ENCODE assay signal across 14 cellular contexts in the genomic region with DNA sequence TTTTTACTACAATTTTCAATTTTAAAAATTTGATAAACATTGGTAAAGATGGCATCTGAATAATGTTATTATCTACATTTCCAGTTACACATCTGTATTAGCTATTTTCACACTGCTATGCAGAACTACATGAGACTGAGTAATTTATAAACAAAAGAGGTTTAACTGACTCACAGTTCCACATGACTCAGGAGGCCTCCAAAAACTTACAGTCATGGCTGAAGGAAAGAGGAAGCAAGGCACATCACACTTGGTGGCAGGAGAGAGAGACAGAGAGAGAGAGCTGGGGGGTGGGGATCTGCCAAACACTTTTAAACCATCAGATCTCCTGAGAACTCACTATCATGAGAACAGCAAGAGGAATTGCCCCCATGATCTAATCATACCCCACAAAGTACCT.
DNase-seq lines count a peak whose midpoint lies in the region; ATAC-seq and TF ChIP-seq lines count a peak whose summit lies in the region.
"Had no signal": no experiment of that assay in that cellular context is flagged by ENCODE, and none has a peak within 500 bp of the region (broad histone marks: within the 10 kb centered on the region; RNA-seq: fewer than 3 reads in every experiment).

No MANE protein-coding gene starts in this region.

- CTCF ChIA-PET in IMR-90 (lab: Yijun Ruan, JAX) = no interaction called here

- no peak overlapping the region for H2AK9ac ChIP-seq in IMR-90 (replicated peaks; ENCODE audit: low read depth, low read length, poor library complexity)

- dilution Hi-C loops in IMR-90 (cut with HindIII; ENCODE audit: low sequenced_read_pairs, unreplicated experiment) = no loop called here

- H3K18ac ChIP-seq in IMR-90 (ENCODE audit: low read depth, low read length) = peak overlapping the region; percentile 98

- no peak for TF ChIP-seq POLR2A in IMR-90 (IDR thresholded peaks at IDR 0.05; ENCODE audit: low read depth, low read length)

- peak; percentile 18 for DNase-seq in AG08396 (ENCODE audit: low spot score)
- DNase-seq in IMR-90 = peak; percentile 91
- peak; percentile 66 for DNase-seq in adipocyte (ENCODE audit: low read depth)
- peak; percentile 14 for DNase-seq in hepatocyte (ENCODE audit: low spot score)
- DNase-seq in midbrain (lab: John Stamatoyannopoulos, UW) = no peak
- DNase-seq: activated naive CD4-positive, alpha-beta T cell treated with anti-CD3 and anti-CD28 coated beads, Interleukin-2, amount 50 U/mL, for 16 hours; CD8-positive, alpha-beta memory T cell; naive B cell; NCI-H510A; stimulated activated CD4-positive, alpha-beta T cell treated with anti-CD3 and anti-CD28 coated beads, Interleukin-2, amount 100 ng/mL, for 24 hours had no signal

- H3K4me1 ChIP-seq in IMR-90 (ENCODE audit: control insufficient read depth, insufficient read depth, low read length) (peaks cover 8% of the 10 kb centered on the region), adipocyte (ENCODE audit: control insufficient read depth, insufficient read depth, low read length) (peaks cover 6% of the 10 kb centered on the region), hepatocyte (ENCODE audit: insufficient read depth) (no peaks in the 10 kb centered on the region)

- H3K4ac ChIP-seq in IMR-90 (ENCODE audit: low read depth, low read length) = peak overlapping the region; percentile 78

- peak overlapping the region; percentile 98 for H2BK20ac ChIP-seq in IMR-90 (ENCODE audit: low read depth, low read length)

- peak overlapping the region; percentile 96 for H3K56ac ChIP-seq in IMR-90 (ENCODE audit: extremely low read depth, insufficient read depth, low read length)

- H2BK15ac ChIP-seq in IMR-90 (ENCODE audit: low read depth, low read length) = peak overlapping the region; percentile 96

- peak overlapping the region; percentile 4; the same call in 1 of the 2 replicates for H3K9ac ChIP-seq in IMR-90 (ENCODE audit: low read depth, low read length)
- no peak overlapping the region for H3K9ac ChIP-seq in adipocyte (ENCODE audit: low read length)

- no peaks in the 10 kb centered on the region; the same call in 1 of the 2 replicates for H3K9me1 ChIP-seq in IMR-90 (ENCODE audit: insufficient read depth, low read length)

- in situ Hi-C loops in IMR-90 (cut with MboI; ENCODE audit: low sequenced_read_pairs) = no loop called here

- H3K9me3 ChIP-seq in IMR-90 (ENCODE audit: control insufficient read depth, insufficient read depth, low read length) (peaks cover 2% of the 10 kb centered on the region), adipocyte (ENCODE audit: control insufficient read depth, low read length) (no peaks in the 10 kb centered on the region), hepatocyte (ENCODE audit: low read depth) (no peaks in the 10 kb centered on the region)
- H3K9me3 ChIP-seq: thoracic aorta had no signal

- peak overlapping the region; percentile 61 for H3K23ac ChIP-seq in IMR-90 (ENCODE audit: low read depth, low read length)

- POLR2A ChIA-PET in IMR-90 (lab: Charles Lee; ENCODE audit: unreplicated experiment) = no interaction called here

- no peaks in the 10 kb centered on the region for H3K9me2 ChIP-seq in hepatocyte (replicated peaks; ENCODE audit: insufficient read depth)

- no TSS peak for BruUV-seq in IMR-90 (replicated peaks; lab: Mats Ljungman, UMichigan)

- intact Hi-C loops in IMR-90 (cut with micrococcal nuclease) = loop anchor here (5.0 kb wide), 1 partner anchor 195 kb away; no protein-coding TSS in a partner anchor

- peak; percentile 33 for TF ChIP-seq RAD21 in IMR-90 (IDR thresholded peaks at IDR 0.05; ENCODE audit: low read length)

- H3K14ac ChIP-seq in IMR-90 (replicated peaks; ENCODE audit: low read depth, low read length) = peak overlapping the region; percentile 80

- H2AFZ ChIP-seq in IMR-90 (replicated peaks; ENCODE audit: low read length, poor library complexity) = peak overlapping the region; percentile 38
- no peak overlapping the region for H2AFZ ChIP-seq in hepatocyte

- H3K4me2 ChIP-seq in IMR-90 (ENCODE audit: low read depth, low read length) (no peak overlapping the region; the same call in 1 of the 2 replicates), hepatocyte (no peak overlapping the region)

- ATAC-seq in IMR-90 (ENCODE audit: low read depth) (peak; percentile 96), HG03342 (IDR thresholded peaks at IDR 0.05; ENCODE audit: unreplicated experiment) (no peak), HG02840 (IDR thresholded peaks at IDR 0.05; ENCODE audit: low FRiP score, unreplicated experiment) (no peak)
- no peak for ATAC-seq in activated CD4-positive, CD25-positive, alpha-beta regulatory T cell treated with anti-CD3 and anti-CD28 coated beads, Interleukin-2, amount 50 U/mL, for 24 hours

- H4K5ac ChIP-seq in IMR-90 (ENCODE audit: low read depth, low read length) = peak overlapping the region; percentile 97

- peak overlapping the region; percentile 96 for H2BK5ac ChIP-seq in IMR-90 (ENCODE audit: low read depth, low read length, poor library complexity, severe bottlenecking)

- H4K91ac ChIP-seq in IMR-90 (ENCODE audit: insufficient read depth, low read depth, low read length) = peak overlapping the region; percentile 97

- no peaks in the 10 kb centered on the region for H3K79me1 ChIP-seq in IMR-90 (ENCODE audit: low read depth in 1 of 2, low read length in 2 of 2)

- peak overlapping the region; percentile 90 to 97 for H4K8ac ChIP-seq in IMR-90 (ENCODE audit: low read depth in 2 of 2, low read length in 2 of 2)

- H3K27ac ChIP-seq in IMR-90 (ENCODE audit: insufficient read depth, low read length) (peak overlapping the region; percentile 85), hepatocyte (peak overlapping the region; percentile 12)
- H3K27ac ChIP-seq: thoracic aorta had no signal

- TF ChIP-seq CTCF in IMR-90 (conservative IDR thresholded peaks at IDR 0.05; ENCODE audit: low read depth, low read length) (no peak), hepatocyte (IDR thresholded peaks at IDR 0.05; ENCODE audit: poor library complexity) (no peak)

- H4K20me1 ChIP-seq in IMR-90 (ENCODE audit: insufficient read depth, low read length) = no peaks in the 10 kb centered on the region
- H4K20me1 ChIP-seq in hepatocyte (ENCODE audit: insufficient read depth, poor library complexity, severe bottlenecking) = no peaks in the 10 kb centered on the region

- H2BK120ac ChIP-seq in IMR-90 (ENCODE audit: low read depth, low read length) = peak overlapping the region; percentile 97

- H2AK5ac ChIP-seq in IMR-90 (ENCODE audit: low read depth, low read length) = peak overlapping the region; percentile 94

- no peaks in the 10 kb centered on the region for H3K27me3 ChIP-seq in IMR-90 (ENCODE audit: control insufficient read depth, insufficient read depth, low read length)
- H3K27me3 ChIP-seq in adipocyte (replicated peaks; ENCODE audit: control insufficient read depth, insufficient read depth, low read length) = no peaks in the 10 kb centered on the region
- no peaks in the 10 kb centered on the region for H3K27me3 ChIP-seq in hepatocyte

- H3K4me3 ChIP-seq in IMR-90 (ENCODE audit: insufficient read depth, low read depth, low read length) (no peak overlapping the region), adipocyte (ENCODE audit: low read length) (no peak overlapping the region), hepatocyte (no peak overlapping the region)
- H3K4me3 ChIP-seq: thoracic aorta had no signal

- H3K79me2 ChIP-seq in hepatocyte = no peaks in the 10 kb centered on the region

- H3K36me3 ChIP-seq in IMR-90 (ENCODE audit: control insufficient read depth, insufficient read depth, low read length) (no peaks in the 10 kb centered on the region), adipocyte (ENCODE audit: control insufficient read depth, insufficient read depth, low read length, severe bottlenecking) (no peaks in the 10 kb centered on the region), hepatocyte (replicated peaks; ENCODE audit: insufficient read depth, low read depth) (no peaks in the 10 kb centered on the region)
- H3K36me3 ChIP-seq: thoracic aorta had no signal

TF ChIP-seq in IMR-90, 13 proteins besides CTCF, POLR2A, EP300 and RAD21:
- no peak for TF ChIP-seq CHD1 (IDR thresholded peaks at IDR 0.05; ENCODE audit: low read depth, low read length)
- TF ChIP-seq RCOR1 (IDR thresholded peaks at IDR 0.05; ENCODE audit: insufficient replicate concordance, low read length) = peak; percentile 25
- no peak for TF ChIP-seq RFX5 (IDR thresholded peaks at IDR 0.05; ENCODE audit: low read depth, low read length)
- no peak for TF ChIP-seq CEBPB (IDR thresholded peaks at IDR 0.05; ENCODE audit: low read depth, low read length)
- peak; percentile 91 for TF ChIP-seq FOS (IDR thresholded peaks at IDR 0.05; ENCODE audit: low read depth, low read length)
- TF ChIP-seq, protein P1, sequence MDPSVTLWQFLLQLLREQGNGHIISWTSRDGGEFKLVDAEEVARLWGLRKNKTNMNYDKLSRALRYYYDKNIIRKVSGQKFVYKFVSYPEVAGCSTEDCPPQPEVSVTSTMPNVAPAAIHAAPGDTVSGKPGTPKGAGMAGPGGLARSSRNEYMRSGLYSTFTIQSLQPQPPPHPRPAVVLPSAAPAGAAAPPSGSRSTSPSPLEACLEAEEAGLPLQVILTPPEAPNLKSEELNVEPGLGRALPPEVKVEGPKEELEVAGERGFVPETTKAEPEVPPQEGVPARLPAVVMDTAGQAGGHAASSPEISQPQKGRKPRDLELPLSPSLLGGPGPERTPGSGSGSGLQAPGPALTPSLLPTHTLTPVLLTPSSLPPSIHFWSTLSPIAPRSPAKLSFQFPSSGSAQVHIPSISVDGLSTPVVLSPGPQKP (IDR thresholded peaks at IDR 0.05; ENCODE audit: borderline replicate concordance, low read depth, low read length) = no peak
- TF ChIP-seq NFE2L2 (IDR thresholded peaks at IDR 0.05; ENCODE audit: low read depth, low read length) = peak; percentile 66
- peak; percentile 38 for TF ChIP-seq BHLHE40 (IDR thresholded peaks at IDR 0.05; ENCODE audit: low read depth, low read length)
- TF ChIP-seq MAZ (IDR thresholded peaks at IDR 0.05; ENCODE audit: borderline replicate concordance, low read depth, low read length) = no peak
- TF ChIP-seq, protein P2, sequence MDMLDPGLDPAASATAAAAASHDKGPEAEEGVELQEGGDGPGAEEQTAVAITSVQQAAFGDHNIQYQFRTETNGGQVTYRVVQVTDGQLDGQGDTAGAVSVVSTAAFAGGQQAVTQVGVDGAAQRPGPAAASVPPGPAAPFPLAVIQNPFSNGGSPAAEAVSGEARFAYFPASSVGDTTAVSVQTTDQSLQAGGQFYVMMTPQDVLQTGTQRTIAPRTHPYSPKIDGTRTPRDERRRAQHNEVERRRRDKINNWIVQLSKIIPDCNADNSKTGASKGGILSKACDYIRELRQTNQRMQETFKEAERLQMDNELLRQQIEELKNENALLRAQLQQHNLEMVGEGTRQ (IDR thresholded peaks at IDR 0.05; ENCODE audit: low read depth, low read length) = peak; percentile 10; the same call in 1 of the 2 replicates
- no peak for TF ChIP-seq SMC3 (IDR thresholded peaks at IDR 0.05; ENCODE audit: low read depth, low read length)
- TF ChIP-seq MXI1 (IDR thresholded peaks at IDR 0.05; ENCODE audit: borderline replicate concordance, low read depth, low read length) = no peak
- TF ChIP-seq MAFK (IDR thresholded peaks at IDR 0.05; ENCODE audit: low read depth, low read length) = peak; percentile 19; the same call in 1 of the 2 replicates
TF ChIP-seq in IMR-90: peak in this region for 6.
